In the genomic region with DNA sequence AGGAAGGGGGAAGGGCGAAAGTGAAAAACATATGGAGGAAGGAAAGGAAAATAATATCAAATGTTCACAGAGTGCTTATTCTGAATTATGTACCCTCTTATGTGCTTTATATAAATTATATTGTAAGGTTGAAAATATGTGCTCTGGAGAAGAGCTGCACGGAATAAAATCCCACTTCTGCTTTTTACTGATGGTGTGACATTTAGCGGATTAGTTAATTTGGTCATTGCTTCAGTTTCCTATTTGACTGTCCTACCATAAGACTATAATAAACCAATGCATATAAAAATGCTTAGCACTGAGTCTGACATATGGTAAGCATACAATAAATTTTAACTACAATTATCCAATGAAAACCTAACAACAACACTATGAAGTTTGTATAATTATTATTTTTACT, we compare ENCODE assay signal across 18 cellular contexts.
A peak's percentile ranks its signal among the peaks of the same experiment; 100 is the strongest.
DNase-seq lines count a peak whose midpoint lies in the region; ATAC-seq and TF ChIP-seq lines count a peak whose summit lies in the region.
"Had no signal": no experiment of that assay in that cellular context is flagged by ENCODE, and none has a peak within 500 bp of the region (broad histone marks: within the 10 kb centered on the region; RNA-seq: fewer than 3 reads in every experiment).

No MANE protein-coding gene starts in this region.

- H3K27ac ChIP-seq in right cardiac atrium (ENCODE audit: low read length), result no peak overlapping the region
- H3K27ac ChIP-seq: right lobe of liver, thyroid gland had no signal

- DNase-seq in Kasumi-1 (lab: John Stamatoyannopoulos, UW) (peak; percentile 37 to 51), mucosa of descending colon (no peak), right cardiac atrium (no peak)
- DNase-seq: effector CD8-positive, alpha-beta T cell; GOT3; KG1; NCI-H1105; NCI-H2107; NCI-H524; right lobe of liver; stimulated activated naive B cell treated with anti-CD40 and anti-IgM and Interleukin-4, amounts not matched to agents 10 μg/mL and 1 μg/mL and 100 μg/mL, for 72 hours; SW 1271; thyroid gland had no signal

- WGBS in right cardiac atrium, result 87% methylated on average over 3 of the region's 3 CpGs

- H3K4me1 ChIP-seq in mucosa of descending colon (ENCODE audit: low read depth), result no peaks in the 10 kb centered on the region
- no peaks in the 10 kb centered on the region for H3K4me1 ChIP-seq in right cardiac atrium (ENCODE audit: control insufficient read depth, insufficient read depth, low read length)
- H3K4me1 ChIP-seq: right lobe of liver, thyroid gland had no signal

- TF ChIP-seq CTCF in mucosa of descending colon (IDR thresholded peaks at IDR 0.05), result no peak

- no peaks in the 10 kb centered on the region for H3K27me3 ChIP-seq in right cardiac atrium (ENCODE audit: control insufficient read depth, insufficient read depth)
- H3K27me3 ChIP-seq: right lobe of liver, thyroid gland had no signal

- H3K36me3 ChIP-seq in mucosa of descending colon (ENCODE audit: low read depth), result no peaks in the 10 kb centered on the region
- H3K36me3 ChIP-seq: right lobe of liver, thyroid gland had no signal

- intact Hi-C loops in mucosa of descending colon (cut with DNase I, micrococcal nuclease) (no loop called here), right cardiac atrium (cut with DNase I) (no loop called here)

- H3K4me3 ChIP-seq in mucosa of descending colon (no peak overlapping the region), right cardiac atrium (ENCODE audit: low read length) (no peak overlapping the region)
- H3K4me3 ChIP-seq: right lobe of liver, thyroid gland had no signal

- H3K9me3 ChIP-seq in mucosa of descending colon (no peaks in the 10 kb centered on the region), right cardiac atrium (ENCODE audit: control insufficient read depth, low read length) (no peaks in the 10 kb centered on the region)
- H3K9me3 ChIP-seq: right lobe of liver, thyroid gland had no signal

- ATAC-seq in GM18508 (IDR thresholded peaks at IDR 0.05; ENCODE audit: insufficient read depth, unreplicated experiment) (peak; percentile 97), GM21367 (IDR thresholded peaks at IDR 0.05; ENCODE audit: unreplicated experiment) (peak; percentile 86), HG03060 (IDR thresholded peaks at IDR 0.05; ENCODE audit: low read depth, unreplicated experiment) (peak; percentile 94), GM21619 (IDR thresholded peaks at IDR 0.05; ENCODE audit: unreplicated experiment) (no peak), mucosa of descending colon (no peak), right cardiac atrium (no peak), HG02973 (IDR thresholded peaks at IDR 0.05; ENCODE audit: unreplicated experiment) (no peak)
- ATAC-seq: right lobe of liver had no signal

Comparison
In these comparisons a context has a peak if more than half of its experiments do, and no peak if none do; other contexts are left out.
1. ATAC-seq: peak in GM18508 (single experiment), GM21367 (single experiment) and HG03060 (single experiment); none in GM21619 (single experiment), mucosa of descending colon (single experiment), right cardiac atrium (0 of 2) and HG02973 (single experiment).
2. DNase-seq: peak in Kasumi-1 (2 of 2); none in mucosa of descending colon (0 of 3) and right cardiac atrium (0 of 3).